ENCODE assay signal across 1 cellular context in genomic region chr12:50088577-50089335, GRCh38.
A peak's percentile ranks its signal among the peaks of the same experiment; 100 is the strongest.
TF ChIP-seq lines count a peak whose summit lies in the region.

No MANE protein-coding gene starts in this region.

TF ChIP-seq in HepG2, 621 proteins besides CTCF, POLR2A, EP300 and RAD21 (continued from another document and continues in another):
- TF ChIP-seq HINFP (CRISPR knock-in tag; IDR thresholded peaks at IDR 0.05; ENCODE audit: low read depth) = no peak
- TF ChIP-seq ZNF484 (CRISPR knock-in tag; IDR thresholded peaks at IDR 0.05; ENCODE audit: borderline replicate concordance, low read depth) = no peak
- TF ChIP-seq SMC3 (IDR thresholded peaks at IDR 0.05; ENCODE audit: low read length) = peak; percentile 42; the same call in 1 of the 2 replicates
- no peak for TF ChIP-seq ZFY (CRISPR knock-in tag; IDR thresholded peaks at IDR 0.05)
- no peak for TF ChIP-seq HIVEP1 (CRISPR knock-in tag; IDR thresholded peaks at IDR 0.05)
- TF ChIP-seq ZNF354B (CRISPR knock-in tag; IDR thresholded peaks at IDR 0.05) = no peak
- TF ChIP-seq MTF1 (CRISPR knock-in tag; IDR thresholded peaks at IDR 0.05) = no peak
- no peak for TF ChIP-seq ZNF142 (CRISPR knock-in tag; IDR thresholded peaks at IDR 0.05)
- no peak for TF ChIP-seq HOXA7 (CRISPR knock-in tag; IDR thresholded peaks at IDR 0.05)
- TF ChIP-seq ZNF678 (CRISPR knock-in tag; IDR thresholded peaks at IDR 0.05) = no peak
- no peak for TF ChIP-seq BHLHE40 (IDR thresholded peaks at IDR 0.05; ENCODE audit: low read length)
- no peak for TF ChIP-seq ZFP90 (CRISPR knock-in tag; IDR thresholded peaks at IDR 0.05; ENCODE audit: borderline replicate concordance)
- TF ChIP-seq ZNF3 (CRISPR knock-in tag; IDR thresholded peaks at IDR 0.05) = no peak
- TF ChIP-seq GABPA (IDR thresholded peaks at IDR 0.05; ENCODE audit: low read depth, low read length) = no peak
- TF ChIP-seq GABPA (CRISPR knock-in tag; IDR thresholded peaks at IDR 0.05; ENCODE audit: low read depth) = no peak
- TF ChIP-seq GFI1 (CRISPR knock-in tag; IDR thresholded peaks at IDR 0.05; ENCODE audit: borderline replicate concordance) = no peak
- no peak for TF ChIP-seq TARDBP (CRISPR knock-in tag; IDR thresholded peaks at IDR 0.05)
- TF ChIP-seq HMGXB3 (CRISPR knock-in tag; IDR thresholded peaks at IDR 0.05; ENCODE audit: borderline replicate concordance) = no peak
- no peak for TF ChIP-seq SOX13 (IDR thresholded peaks at IDR 0.05)
- TF ChIP-seq SOX13 (CRISPR knock-in tag; conservative IDR thresholded peaks at IDR 0.05 in 1 of 2, IDR thresholded peaks at IDR 0.05 in 1 of 2) = 0 out of 4 replicates have a peak, but pooled peaks of 1 of the 2 experiments have one; percentile 4
- TF ChIP-seq MLLT10 (CRISPR knock-in tag; IDR thresholded peaks at IDR 0.05) = no peak
- TF ChIP-seq STAG1 (CRISPR knock-in tag; IDR thresholded peaks at IDR 0.05) = peak; percentile 61
- TF ChIP-seq ZNF383 (CRISPR knock-in tag; IDR thresholded peaks at IDR 0.05; ENCODE audit: borderline replicate concordance) = no peak
- no peak for TF ChIP-seq ZNF337 (CRISPR knock-in tag; IDR thresholded peaks at IDR 0.05; ENCODE audit: borderline replicate concordance, low read depth)
- no peak for TF ChIP-seq ZC3H4 (CRISPR knock-in tag; IDR thresholded peaks at IDR 0.05; ENCODE audit: borderline replicate concordance)
- TF ChIP-seq ZNF318 (CRISPR knock-in tag; IDR thresholded peaks at IDR 0.05) = no peak
- no peak for TF ChIP-seq ZFP62 (CRISPR knock-in tag; IDR thresholded peaks at IDR 0.05)
- no peak for TF ChIP-seq CENPT (CRISPR knock-in tag; IDR thresholded peaks at IDR 0.05; ENCODE audit: low read depth)
- no peak for TF ChIP-seq SP2 (CRISPR knock-in tag; IDR thresholded peaks at IDR 0.05)
- TF ChIP-seq CSRNP2 (CRISPR knock-in tag; conservative IDR thresholded peaks at IDR 0.05; ENCODE audit: low read depth) = no peak
- no peak for TF ChIP-seq NR3C1 (CRISPR knock-in tag; IDR thresholded peaks at IDR 0.05)
- no peak for TF ChIP-seq FOXA1 (IDR thresholded peaks at IDR 0.05)
- peak; percentile 53; the same call in 1 of the 2 replicates for TF ChIP-seq FOXA1 (CRISPR knock-in tag; IDR thresholded peaks at IDR 0.05)
- no peak for TF ChIP-seq NBN (conservative IDR thresholded peaks at IDR 0.05)
- TF ChIP-seq HMGXB4 (CRISPR knock-in tag; IDR thresholded peaks at IDR 0.05; ENCODE audit: borderline replicate concordance in 1 of 2, low read depth in 1 of 2) = no peak
- TF ChIP-seq ESRRA (CRISPR knock-in tag; IDR thresholded peaks at IDR 0.05; ENCODE audit: low read depth) = no peak
- no peak for TF ChIP-seq ZNF781 (CRISPR knock-in tag; IDR thresholded peaks at IDR 0.05; ENCODE audit: borderline replicate concordance, not compliant biosample characterization)
- TF ChIP-seq KLF11 (CRISPR knock-in tag; IDR thresholded peaks at IDR 0.05) = no peak
